In the genomic region with DNA sequence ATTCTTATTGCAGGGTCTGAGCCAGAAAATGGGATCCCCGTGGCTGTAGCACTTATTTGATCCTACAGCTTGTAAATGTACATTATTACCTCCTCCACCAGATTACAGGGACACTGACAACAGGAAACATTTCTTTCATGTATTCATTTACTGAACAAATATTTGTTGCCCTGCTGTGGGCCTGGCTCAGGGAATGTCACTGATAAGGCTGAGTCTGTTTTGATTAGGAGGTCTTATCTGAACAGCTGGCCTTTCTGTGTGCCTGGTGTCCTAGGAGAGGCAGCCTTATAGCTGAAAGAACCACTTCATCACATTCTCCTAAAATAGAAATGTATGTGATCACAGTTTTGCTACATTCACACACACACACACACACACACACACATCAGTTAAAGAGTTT, we compare ENCODE assay signal across 1 cellular context.
TF ChIP-seq lines count a peak whose summit lies in the region.

No MANE protein-coding gene starts in this region.

TF ChIP-seq in SK-N-SH treated with all-trans-retinoic acid at 6 μM for 48 hours, 23 proteins besides CTCF, POLR2A, EP300 and RAD21 (continued from another document):
- TF ChIP-seq TSHZ2 (CRISPR knock-in tag; IDR thresholded peaks at IDR 0.05), result peak; percentile 63; the same call in 1 of the 2 replicates
